Comparison of ENCODE assay signal across 11 cellular contexts in genomic region chr10:77715081-77715480, GRCh38.
A peak's percentile ranks its signal among the peaks of the same experiment; 100 is the strongest.
DNase-seq lines count a peak whose midpoint lies in the region; ATAC-seq and TF ChIP-seq lines count a peak whose summit lies in the region.
"Had no signal": no experiment of that assay in that cellular context is flagged by ENCODE, and none has a peak within 500 bp of the region (broad histone marks: within the 10 kb centered on the region; RNA-seq: fewer than 3 reads in every experiment).

No MANE protein-coding gene starts in this region.

- H3K4me3 ChIP-seq in Jurkat, Clone E6-1 (ENCODE audit: low read length) = no peak overlapping the region
- H3K4me3 ChIP-seq in gastroesophageal sphincter = no peak overlapping the region
- H3K4me3 ChIP-seq: thoracic aorta had no signal

- no peak for TF ChIP-seq EP300 in gastroesophageal sphincter (IDR thresholded peaks at IDR 0.05)

- H3K27ac Mint-ChIP-seq in activated naive CD4-positive, alpha-beta T cell treated with anti-CD3 and anti-CD28 coated beads for 36 hours = no peak overlapping the region
- H3K27ac Mint-ChIP-seq in activated naive CD4-positive, alpha-beta T cell treated with anti-CD3 and anti-CD28 coated beads, Interleukin-2, amount 50 U/mL, for 72 hours = no peak overlapping the region
- H3K27ac Mint-ChIP-seq in activated CD8-positive, alpha-beta T cell treated with anti-CD3 and anti-CD28 coated beads, Interleukin-2, amount 10 ng/mL, durations not matched to agents 7 days and 5 days = no peak overlapping the region
- no peak overlapping the region for H3K27ac Mint-ChIP-seq in progenitor cell of endocrine pancreas
- H3K27ac Mint-ChIP-seq: mesothelial cell of epicardium had no signal

- no peaks in the 10 kb centered on the region for H3K36me3 Mint-ChIP-seq in activated naive CD4-positive, alpha-beta T cell treated with anti-CD3 and anti-CD28 coated beads for 36 hours (ENCODE audit: low read depth)
- no peaks in the 10 kb centered on the region for H3K36me3 Mint-ChIP-seq in activated naive CD4-positive, alpha-beta T cell treated with anti-CD3 and anti-CD28 coated beads, Interleukin-2, amount 50 U/mL, for 72 hours
- no peaks in the 10 kb centered on the region for H3K36me3 Mint-ChIP-seq in activated CD8-positive, alpha-beta T cell treated with anti-CD3 and anti-CD28 coated beads, Interleukin-2, amount 10 ng/mL, durations not matched to agents 7 days and 5 days (ENCODE audit: low read depth)
- H3K36me3 Mint-ChIP-seq in progenitor cell of endocrine pancreas (ENCODE audit: insufficient read depth) = no peaks in the 10 kb centered on the region
- H3K36me3 Mint-ChIP-seq: mesothelial cell of epicardium had no signal

- TF ChIP-seq POLR2A in gastroesophageal sphincter (IDR thresholded peaks at IDR 0.05) = no peak

- H3K27me3 ChIP-seq in gastroesophageal sphincter = peaks cover 29% of the 10 kb centered on the region

- H3K36me3 ChIP-seq in gastroesophageal sphincter = no peaks in the 10 kb centered on the region
- H3K36me3 ChIP-seq: thoracic aorta had no signal

- H3K27ac ChIP-seq in gastroesophageal sphincter = no peak overlapping the region
- H3K27ac ChIP-seq: thoracic aorta had no signal

- no peak for ATAC-seq in activated naive CD4-positive, alpha-beta T cell treated with anti-CD3 and anti-CD28 coated beads, Interleukin-2, amount 50 U/mL, for 72 hours
- no peak for ATAC-seq in activated CD8-positive, alpha-beta T cell treated with anti-CD3 and anti-CD28 coated beads, Interleukin-2, amount 10 ng/mL, durations not matched to agents 7 days and 5 days
- ATAC-seq in HG03442 (IDR thresholded peaks at IDR 0.05; ENCODE audit: unreplicated experiment) = no peak
- no peak for ATAC-seq in GM19455 (IDR thresholded peaks at IDR 0.05; ENCODE audit: unreplicated experiment)
- ATAC-seq in gastroesophageal sphincter = no peak

- CTCF ChIA-PET in activated naive CD4-positive, alpha-beta T cell treated with anti-CD3 and anti-CD28 coated beads for 36 hours (lab: Charles Lee) = interaction anchor here (1.0 to 5.1 kb wide), 2 partner anchors 24 to 39 kb away, joined by 5 to 30 read pairs; no protein-coding TSS in a partner anchor
- CTCF ChIA-PET in activated CD8-positive, alpha-beta T cell treated with anti-CD3 and anti-CD28 coated beads, Interleukin-2, amount 10 ng/mL, durations not matched to agents 7 days and 5 days (lab: Charles Lee) = interaction anchor here (1.0 to 2.8 kb wide), 4 partner anchors 59 to 543 kb away, joined by 3 to 17 read pairs (median 4); no protein-coding TSS in a partner anchor

- intact Hi-C loops in activated naive CD4-positive, alpha-beta T cell treated with anti-CD3 and anti-CD28 coated beads for 36 hours (cut with micrococcal nuclease) = loop anchor here (1.0 to 10.0 kb wide), 3 partner anchors 122 to 460 kb away; partner anchors contain the start of gene POLR3A

- whole genome bisulfite sequencing in gastroesophageal sphincter (ENCODE audit: low coverage in 1 of 2), 2 donors = 60 to 90% methylated on average over 1 to 3 of the region's 3 CpGs

- no peaks in the 10 kb centered on the region for H3K9me3 ChIP-seq in gastroesophageal sphincter
- H3K9me3 ChIP-seq: thoracic aorta had no signal

- POLR2A ChIA-PET in activated CD8-positive, alpha-beta T cell treated with anti-CD3 and anti-CD28 coated beads, Interleukin-2, amount 10 ng/mL, durations not matched to agents 7 days and 5 days (lab: Charles Lee) = no interaction called here

- H3K9me3 Mint-ChIP-seq in activated naive CD4-positive, alpha-beta T cell treated with anti-CD3 and anti-CD28 coated beads for 36 hours = no peaks in the 10 kb centered on the region
- no peaks in the 10 kb centered on the region for H3K9me3 Mint-ChIP-seq in activated naive CD4-positive, alpha-beta T cell treated with anti-CD3 and anti-CD28 coated beads, Interleukin-2, amount 50 U/mL, for 72 hours
- no peaks in the 10 kb centered on the region for H3K9me3 Mint-ChIP-seq in activated CD8-positive, alpha-beta T cell treated with anti-CD3 and anti-CD28 coated beads, Interleukin-2, amount 10 ng/mL, durations not matched to agents 7 days and 5 days (ENCODE audit: insufficient read depth)
- no peaks in the 10 kb centered on the region for H3K9me3 Mint-ChIP-seq in progenitor cell of endocrine pancreas (ENCODE audit: low read depth)
- H3K9me3 Mint-ChIP-seq: mesothelial cell of epicardium had no signal

- no peak overlapping the region for H3K4me3 Mint-ChIP-seq in activated naive CD4-positive, alpha-beta T cell treated with anti-CD3 and anti-CD28 coated beads for 36 hours
- no peak overlapping the region for H3K4me3 Mint-ChIP-seq in activated CD8-positive, alpha-beta T cell treated with anti-CD3 and anti-CD28 coated beads, Interleukin-2, amount 10 ng/mL, durations not matched to agents 7 days and 5 days
- no peak overlapping the region for H3K4me3 Mint-ChIP-seq in progenitor cell of endocrine pancreas (ENCODE audit: low read depth)
- H3K4me3 Mint-ChIP-seq: mesothelial cell of epicardium had no signal

- H3K4me1 ChIP-seq in gastroesophageal sphincter = peaks cover 0 to 14% (median 0%) of the 10 kb centered on the region in 3 donors

- peak; percentile 24 for TF ChIP-seq CTCF in progenitor cell of endocrine pancreas (IDR thresholded peaks at IDR 0.05; ENCODE audit: unreplicated experiment)
- no peak for TF ChIP-seq CTCF in gastroesophageal sphincter (IDR thresholded peaks at IDR 0.05)

- H3K27me3 Mint-ChIP-seq in activated naive CD4-positive, alpha-beta T cell treated with anti-CD3 and anti-CD28 coated beads for 36 hours (ENCODE audit: low read depth) = peaks cover 23% of the 10 kb centered on the region
- peaks cover 36% of the 10 kb centered on the region for H3K27me3 Mint-ChIP-seq in activated CD8-positive, alpha-beta T cell treated with anti-CD3 and anti-CD28 coated beads, Interleukin-2, amount 10 ng/mL, durations not matched to agents 7 days and 5 days (ENCODE audit: low read depth)
- H3K27me3 Mint-ChIP-seq in progenitor cell of endocrine pancreas = peaks cover 38% of the 10 kb centered on the region

- peaks cover 6% of the 10 kb centered on the region for H3K4me1 Mint-ChIP-seq in activated naive CD4-positive, alpha-beta T cell treated with anti-CD3 and anti-CD28 coated beads for 36 hours (ENCODE audit: low read depth)
- peaks cover 4% of the 10 kb centered on the region for H3K4me1 Mint-ChIP-seq in activated CD8-positive, alpha-beta T cell treated with anti-CD3 and anti-CD28 coated beads, Interleukin-2, amount 10 ng/mL, durations not matched to agents 7 days and 5 days (ENCODE audit: low read depth)
- no peaks in the 10 kb centered on the region for H3K4me1 Mint-ChIP-seq in progenitor cell of endocrine pancreas (ENCODE audit: low read depth)

- DNase-seq in activated naive CD4-positive, alpha-beta T cell treated with anti-CD3 and anti-CD28 coated beads for 36 hours = peak; percentile 43
- no peak for DNase-seq in activated naive CD4-positive, alpha-beta T cell treated with anti-CD3 and anti-CD28 coated beads, Interleukin-2, amount 50 U/mL, for 72 hours (ENCODE audit: low spot score in 2 of 2)
- peak; percentile 10 for DNase-seq in Jurkat, Clone E6-1 (ENCODE audit: low read depth, low spot score)
- DNase-seq in activated CD8-positive, alpha-beta T cell treated with anti-CD3 and anti-CD28 coated beads, Interleukin-2, amount 10 ng/mL, durations not matched to agents 7 days and 5 days = peak; percentile 24
- DNase-seq in progenitor cell of endocrine pancreas (ENCODE audit: low spot score, unreplicated experiment) = no peak
- DNase-seq: NCI-H446 treated with DMSO at 0.1 percent for 48 hours had no signal

Comparison
In these comparisons a context has a peak if more than half of its experiments do, and no peak if none do; other contexts are left out.
1. DNase-seq: peak in activated naive CD4-positive, alpha-beta T cell treated with anti-CD3 and anti-CD28 coated beads for 36 hours (single experiment), Jurkat, Clone E6-1 (single experiment) and activated CD8-positive, alpha-beta T cell treated with anti-CD3 and anti-CD28 coated beads, Interleukin-2, amount 10 ng/mL, durations not matched to agents 7 days and 5 days (single experiment); none in activated naive CD4-positive, alpha-beta T cell treated with anti-CD3 and anti-CD28 coated beads, Interleukin-2, amount 50 U/mL, for 72 hours (0 of 2) and progenitor cell of endocrine pancreas (single experiment).